1 cellular context compared by ENCODE assay signal in genomic region chr21:42009018-42009830, GRCh38.
TF ChIP-seq lines count a peak whose summit lies in the region.

No MANE protein-coding gene starts in this region.

TF ChIP-seq in HepG2, 621 proteins besides CTCF, POLR2A, EP300 and RAD21 (continued from another document and continues in another):
- peak; percentile 66; the same call in 1 of the 2 replicates for TF ChIP-seq TFDP1 (CRISPR knock-in tag; IDR thresholded peaks at IDR 0.05; ENCODE audit: borderline replicate concordance)
- no peak for TF ChIP-seq SP2 (CRISPR knock-in tag; IDR thresholded peaks at IDR 0.05)
- no peak for TF ChIP-seq FOXA1 (IDR thresholded peaks at IDR 0.05)
- no peak for TF ChIP-seq FOXA1 (CRISPR knock-in tag; IDR thresholded peaks at IDR 0.05)
- no peak for TF ChIP-seq ZNF580 (CRISPR knock-in tag; IDR thresholded peaks at IDR 0.05; ENCODE audit: borderline replicate concordance, low read depth)
- no peak for TF ChIP-seq ZNF570 (CRISPR knock-in tag; IDR thresholded peaks at IDR 0.05; ENCODE audit: borderline replicate concordance)
- no peak for TF ChIP-seq REPIN1 (CRISPR knock-in tag; IDR thresholded peaks at IDR 0.05; ENCODE audit: borderline replicate concordance, low read depth)
- no peak; the same call in 1 of the 2 replicates for TF ChIP-seq TMF1 (CRISPR knock-in tag; IDR thresholded peaks at IDR 0.05; ENCODE audit: low read depth)
- peak; percentile 72; the same call in 1 of the 2 replicates for TF ChIP-seq ZNF703 (CRISPR knock-in tag; IDR thresholded peaks at IDR 0.05; ENCODE audit: borderline replicate concordance)
- TF ChIP-seq CREB1 (IDR thresholded peaks at IDR 0.05): no peak
- no peak for TF ChIP-seq CREB1 (CRISPR knock-in tag; IDR thresholded peaks at IDR 0.05)
- TF ChIP-seq ZNF781 (CRISPR knock-in tag; IDR thresholded peaks at IDR 0.05; ENCODE audit: borderline replicate concordance, not compliant biosample characterization): no peak
- no peak for TF ChIP-seq GMEB1 (CRISPR knock-in tag; IDR thresholded peaks at IDR 0.05; ENCODE audit: borderline replicate concordance)
- TF ChIP-seq NKX3-1 (CRISPR knock-in tag; IDR thresholded peaks at IDR 0.05): no peak
- TF ChIP-seq MLLT10 (CRISPR knock-in tag; IDR thresholded peaks at IDR 0.05): no peak
- no peak for TF ChIP-seq TBL1XR1 (IDR thresholded peaks at IDR 0.05; ENCODE audit: borderline replicate concordance, low read length, partially characterized antibody)
- no peak for TF ChIP-seq TEF (CRISPR knock-in tag; IDR thresholded peaks at IDR 0.05)
- peak; percentile 54 for TF ChIP-seq ZNF777 (CRISPR knock-in tag; IDR thresholded peaks at IDR 0.05)
- TF ChIP-seq ZFP37 (CRISPR knock-in tag; IDR thresholded peaks at IDR 0.05; ENCODE audit: borderline replicate concordance): no peak
- TF ChIP-seq ZBTB43 (CRISPR knock-in tag; conservative IDR thresholded peaks at IDR 0.05): peak; percentile 56
- TF ChIP-seq ZNF296 (CRISPR knock-in tag; conservative IDR thresholded peaks at IDR 0.05): no peak
- TF ChIP-seq ZNF407 (CRISPR knock-in tag; IDR thresholded peaks at IDR 0.05; ENCODE audit: not compliant biosample characterization): no peak
- peak; percentile 25 to 84; a peak in 3 of 4 replicates for TF ChIP-seq HMGXB4 (CRISPR knock-in tag; IDR thresholded peaks at IDR 0.05; ENCODE audit: borderline replicate concordance in 1 of 2, low read depth in 1 of 2)
- TF ChIP-seq SYNCRIP (IDR thresholded peaks at IDR 0.05; ENCODE audit: insufficient read depth, low read depth, low read length): no peak
- 0 out of 2 replicates have a peak, but pooled peaks have one; percentile 21 for TF ChIP-seq ZNF256 (CRISPR knock-in tag; conservative IDR thresholded peaks at IDR 0.05)
- TF ChIP-seq ZBTB21 (CRISPR knock-in tag; IDR thresholded peaks at IDR 0.05): no peak
- 0 out of 2 replicates have a peak, but pooled peaks have one; percentile 37 for TF ChIP-seq HBP1 (CRISPR knock-in tag; IDR thresholded peaks at IDR 0.05; ENCODE audit: low read depth)
- TF ChIP-seq SRF (IDR thresholded peaks at IDR 0.05; ENCODE audit: low read depth, low read length): no peak
- no peak for TF ChIP-seq MIER2 (CRISPR knock-in tag; IDR thresholded peaks at IDR 0.05)
- TF ChIP-seq EZH2 (conservative IDR thresholded peaks at IDR 0.05; ENCODE audit: low read depth, low read length): no peak
- 0 out of 2 replicates have a peak, but pooled peaks have one; percentile 23 for TF ChIP-seq KDM1A (CRISPR knock-in tag; IDR thresholded peaks at IDR 0.05)
- no peak for TF ChIP-seq CBX2 (IDR thresholded peaks at IDR 0.05; ENCODE audit: low read depth, low read length)
- TF ChIP-seq CBX2 (CRISPR knock-in tag; IDR thresholded peaks at IDR 0.05; ENCODE audit: low read depth): no peak
- TF ChIP-seq ZNF292 (CRISPR knock-in tag; IDR thresholded peaks at IDR 0.05; ENCODE audit: borderline replicate concordance, low read depth): no peak
- TF ChIP-seq ATRX (CRISPR knock-in tag; IDR thresholded peaks at IDR 0.05; ENCODE audit: borderline replicate concordance): no peak
- TF ChIP-seq ATF6 (CRISPR knock-in tag; conservative IDR thresholded peaks at IDR 0.05): no peak
- peak; percentile 17; the same call in 1 of the 2 replicates for TF ChIP-seq ZGPAT (CRISPR knock-in tag; IDR thresholded peaks at IDR 0.05)
- peak; percentile 46 for TF ChIP-seq XRCC5 (optimal IDR thresholded peaks at IDR 0.05; ENCODE audit: low read length)
